ENCODE assay signal across 1 cellular context in the genomic region with DNA sequence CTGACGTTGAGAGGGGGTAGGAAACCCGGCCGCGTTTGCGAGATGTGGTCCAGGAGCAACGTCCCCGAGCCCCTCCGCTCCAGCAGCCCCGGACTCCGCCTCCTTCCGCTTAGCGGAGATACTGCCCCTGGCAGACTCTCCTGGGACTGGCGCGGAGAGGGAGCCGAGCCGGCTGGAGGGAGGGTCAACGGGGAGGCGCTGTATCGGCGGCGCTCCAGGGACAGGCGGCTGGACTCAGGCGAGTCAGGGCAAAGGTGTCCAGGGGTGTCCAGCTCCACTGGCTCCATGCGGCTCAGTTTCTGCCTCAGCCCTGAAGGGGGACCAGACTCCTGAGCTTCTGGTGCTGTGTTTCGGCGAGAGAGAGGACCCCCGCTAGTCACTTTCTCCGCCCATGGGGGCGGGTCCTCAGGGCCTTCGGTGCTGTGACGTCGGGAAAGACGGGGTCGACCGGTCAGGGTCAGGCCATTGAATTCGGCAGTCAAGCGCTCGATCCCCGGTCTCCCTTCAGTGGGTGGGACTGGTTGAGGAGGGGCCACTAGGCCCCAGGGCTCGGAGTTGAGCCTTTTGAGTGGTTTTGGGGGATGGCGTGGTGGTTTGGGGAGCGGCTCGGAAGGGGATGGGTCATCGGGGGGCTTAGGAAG.
TF ChIP-seq lines count a peak whose summit lies in the region.

No MANE protein-coding gene starts in this region.

TF ChIP-seq in GM23338, 12 proteins besides CTCF, POLR2A, EP300 and RAD21 (continued from another document):
- TF ChIP-seq, protein P1, sequence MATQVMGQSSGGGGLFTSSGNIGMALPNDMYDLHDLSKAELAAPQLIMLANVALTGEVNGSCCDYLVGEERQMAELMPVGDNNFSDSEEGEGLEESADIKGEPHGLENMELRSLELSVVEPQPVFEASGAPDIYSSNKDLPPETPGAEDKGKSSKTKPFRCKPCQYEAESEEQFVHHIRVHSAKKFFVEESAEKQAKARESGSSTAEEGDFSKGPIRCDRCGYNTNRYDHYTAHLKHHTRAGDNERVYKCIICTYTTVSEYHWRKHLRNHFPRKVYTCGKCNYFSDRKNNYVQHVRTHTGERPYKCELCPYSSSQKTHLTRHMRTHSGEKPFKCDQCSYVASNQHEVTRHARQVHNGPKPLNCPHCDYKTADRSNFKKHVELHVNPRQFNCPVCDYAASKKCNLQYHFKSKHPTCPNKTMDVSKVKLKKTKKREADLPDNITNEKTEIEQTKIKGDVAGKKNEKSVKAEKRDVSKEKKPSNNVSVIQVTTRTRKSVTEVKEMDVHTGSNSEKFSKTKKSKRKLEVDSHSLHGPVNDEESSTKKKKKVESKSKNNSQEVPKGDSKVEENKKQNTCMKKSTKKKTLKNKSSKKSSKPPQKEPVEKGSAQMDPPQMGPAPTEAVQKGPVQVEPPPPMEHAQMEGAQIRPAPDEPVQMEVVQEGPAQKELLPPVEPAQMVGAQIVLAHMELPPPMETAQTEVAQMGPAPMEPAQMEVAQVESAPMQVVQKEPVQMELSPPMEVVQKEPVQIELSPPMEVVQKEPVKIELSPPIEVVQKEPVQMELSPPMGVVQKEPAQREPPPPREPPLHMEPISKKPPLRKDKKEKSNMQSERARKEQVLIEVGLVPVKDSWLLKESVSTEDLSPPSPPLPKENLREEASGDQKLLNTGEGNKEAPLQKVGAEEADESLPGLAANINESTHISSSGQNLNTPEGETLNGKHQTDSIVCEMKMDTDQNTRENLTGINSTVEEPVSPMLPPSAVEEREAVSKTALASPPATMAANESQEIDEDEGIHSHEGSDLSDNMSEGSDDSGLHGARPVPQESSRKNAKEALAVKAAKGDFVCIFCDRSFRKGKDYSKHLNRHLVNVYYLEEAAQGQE (IDR thresholded peaks at IDR 0.05; ENCODE audit: unreplicated experiment): no peak
